ENCODE assay signal across 8 cellular contexts in the genomic region with DNA sequence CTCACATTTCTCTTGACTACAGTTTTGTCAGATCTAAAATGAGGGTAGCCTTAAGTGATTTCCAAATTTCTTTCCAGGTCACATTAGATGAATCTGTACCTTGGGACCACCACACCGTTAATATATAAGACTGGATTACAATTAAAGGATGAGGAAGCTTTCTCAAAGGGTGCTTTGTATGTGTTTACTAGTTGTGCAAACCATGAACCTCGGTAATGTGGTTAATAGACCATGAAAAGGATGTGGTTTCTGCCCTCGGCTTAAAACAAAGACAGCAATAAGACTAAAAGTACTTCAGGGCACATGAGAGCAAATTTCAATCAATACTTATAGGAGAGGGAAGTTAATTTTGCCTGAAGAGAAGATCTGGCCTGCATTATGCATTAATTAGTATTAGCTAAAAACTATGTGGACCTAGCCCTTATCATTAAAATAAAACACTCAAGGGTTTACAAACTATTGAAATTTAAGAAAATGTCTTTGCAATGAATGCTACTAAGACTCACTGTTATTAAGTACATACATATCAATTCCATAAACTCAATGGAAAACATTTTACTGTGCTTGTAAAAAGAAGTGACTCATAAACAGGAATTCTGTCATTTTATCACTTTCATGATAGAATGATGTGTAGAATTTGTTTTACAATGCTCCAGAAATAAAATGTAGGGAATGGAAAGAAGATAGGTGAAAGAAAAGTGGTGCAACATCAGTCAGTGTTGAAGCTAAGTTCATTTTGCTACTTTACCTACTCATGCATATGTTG. TPM values are rescaled to one million over a fixed set of nuclear protein-coding genes. Genes with fewer than 3 reads are reported as not detected.
DNase-seq lines count a peak whose midpoint lies in the region; TF ChIP-seq lines count a peak whose summit lies in the region.

No MANE protein-coding gene starts in this region.

- no TSS peak for BruUV-seq in mammary epithelial cell (replicated peaks; lab: Mats Ljungman, UMichigan)

- peak overlapping the region; percentile 77 for H3K4me2 ChIP-seq in mammary epithelial cell (ENCODE audit: insufficient read depth, low read depth, low read length)

- in situ Hi-C loops in mammary epithelial cell (cut with MboI; ENCODE audit: low sequenced_read_pairs in 2 of 2) = loop anchor here in 1 of 2 donors (25.0 kb wide), 1 partner anchor 108 kb away; no protein-coding TSS in a partner anchor

- no peaks in the 10 kb centered on the region for H4K20me1 ChIP-seq in mammary epithelial cell (ENCODE audit: insufficient read depth, low read length)

- H3K4me3 ChIP-seq in HEK293 (ENCODE audit: low read depth, low read length) = no peak overlapping the region
- H3K4me3 ChIP-seq in mammary epithelial cell (replicated peaks in 1 of 3; ENCODE audit: insufficient read depth in 1 of 3, low read depth in 2 of 3, low read length in 3 of 3) = no peak overlapping the region

- DNase-seq in SKM-1 treated with dmso at 0.1 percent for 144 hours (lab: John Stamatoyannopoulos, UW; ENCODE audit: unreplicated experiment) (peak; percentile 51), SKM-1 (lab: John Stamatoyannopoulos, UW; ENCODE audit: unreplicated experiment) (no peak), NCI-H1048 (lab: John Stamatoyannopoulos, UW) (peak; percentile 23), mammary epithelial cell (peak; percentile 32), renal cortical epithelial cell (ENCODE audit: low read depth) (peak; percentile 88), OCI-M2 (lab: John Stamatoyannopoulos, UW; ENCODE audit: unreplicated experiment) (no peak)
- no peak for DNase-seq in activated CD4-positive, CD25-positive, alpha-beta regulatory T cell (lab: John Stamatoyannopoulos, UW)

- H3K27me3 ChIP-seq in mammary epithelial cell (ENCODE audit: insufficient read depth, low read length) = no peaks in the 10 kb centered on the region

- H3K4me1 ChIP-seq in HEK293 (ENCODE audit: control insufficient read depth, insufficient read depth, low read length) (peaks cover 11% of the 10 kb centered on the region; the same call in 1 of the 2 replicates), mammary epithelial cell (ENCODE audit: insufficient read depth, low read length) (peaks cover 17% of the 10 kb centered on the region)

- H3K36me3 ChIP-seq in HEK293 (ENCODE audit: control insufficient read depth in 2 of 2, insufficient read depth in 1 of 2, low read length in 2 of 2) (no peaks in the 10 kb centered on the region), mammary epithelial cell (ENCODE audit: insufficient read depth, low read length) (no peaks in the 10 kb centered on the region)

- H2AFZ ChIP-seq in mammary epithelial cell (ENCODE audit: low read depth, low read length) = no peak overlapping the region

- CTCF ChIA-PET in HEK293 (lab: Yijun Ruan, JAX) (interaction anchor here (0.8 to 2.4 kb wide), 3 partner anchors 23 to 702 kb away, joined by 3 to 11 read pairs (median 6); no protein-coding TSS in a partner anchor), mammary epithelial cell (lab: Charles Lee; ENCODE audit: low non-redundant PET) (no interaction called here)

- intact Hi-C loops in mammary epithelial cell (cut with micrococcal nuclease) = no loop called here

- peaks cover 18% of the 10 kb centered on the region for H3K79me2 ChIP-seq in mammary epithelial cell (ENCODE audit: insufficient read depth, low read length)

- H3K9me3 ChIP-seq in HEK293 (ENCODE audit: control insufficient read depth, insufficient read depth, low read depth, low read length) (no peaks in the 10 kb centered on the region), mammary epithelial cell (replicated peaks; ENCODE audit: insufficient read depth, low read length) (no peaks in the 10 kb centered on the region)

- dilution Hi-C loops in mammary epithelial cell (cut with HindIII; ENCODE audit: low sequenced_read_pairs) = no loop called here

- no peak for TF ChIP-seq CTCF in HEK293 (tag by site-specific recombination; IDR thresholded peaks at IDR 0.05)
- TF ChIP-seq CTCF in mammary epithelial cell (conservative IDR thresholded peaks at IDR 0.05 in 1 of 2, IDR thresholded peaks at IDR 0.05 in 1 of 2; ENCODE audit: extremely low read depth in 1 of 2, insufficient read depth in 1 of 2, low read depth in 1 of 2, low read length in 2 of 2) = no peak

- no peak overlapping the region for H3K9ac ChIP-seq in mammary epithelial cell (ENCODE audit: insufficient read depth, low read length)

- WGBS in mammary epithelial cell (ENCODE audit: low coverage, missing lambda C conversion rate) = 0% methylated on average over 3 of the region's 3 CpGs

- POLR2A ChIA-PET in HEK293 (lab: Yijun Ruan, JAX) = interaction anchor here (0.6 to 0.9 kb wide), 3 partner anchors 84 to 1117 kb away, joined by 3 to 5 read pairs (median 4); no protein-coding TSS in a partner anchor

- H3K27ac ChIP-seq in HEK293 (ENCODE audit: extremely low read depth, low read depth, low read length) (no peak overlapping the region), mammary epithelial cell (ENCODE audit: insufficient read depth, low read depth, low read length) (no peak overlapping the region)

TF ChIP-seq in HEK293, 187 proteins besides CTCF, POLR2A, EP300 and RAD21:
- TF ChIP-seq FEZF1 (tag by site-specific recombination; IDR thresholded peaks at IDR 0.05) (0 out of 2 replicates have a peak, but pooled peaks have one; percentile 6), ZNF10 (tag by site-specific recombination; IDR thresholded peaks at IDR 0.05) (no peak)
- TF ChIP-seq, protein P1, sequence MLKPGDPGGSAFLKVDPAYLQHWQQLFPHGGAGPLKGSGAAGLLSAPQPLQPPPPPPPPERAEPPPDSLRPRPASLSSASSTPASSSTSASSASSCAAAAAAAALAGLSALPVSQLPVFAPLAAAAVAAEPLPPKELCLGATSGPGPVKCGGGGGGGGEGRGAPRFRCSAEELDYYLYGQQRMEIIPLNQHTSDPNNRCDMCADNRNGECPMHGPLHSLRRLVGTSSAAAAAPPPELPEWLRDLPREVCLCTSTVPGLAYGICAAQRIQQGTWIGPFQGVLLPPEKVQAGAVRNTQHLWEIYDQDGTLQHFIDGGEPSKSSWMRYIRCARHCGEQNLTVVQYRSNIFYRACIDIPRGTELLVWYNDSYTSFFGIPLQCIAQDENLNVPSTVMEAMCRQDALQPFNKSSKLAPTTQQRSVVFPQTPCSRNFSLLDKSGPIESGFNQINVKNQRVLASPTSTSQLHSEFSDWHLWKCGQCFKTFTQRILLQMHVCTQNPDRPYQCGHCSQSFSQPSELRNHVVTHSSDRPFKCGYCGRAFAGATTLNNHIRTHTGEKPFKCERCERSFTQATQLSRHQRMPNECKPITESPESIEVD (tag by site-specific recombination; IDR thresholded peaks at IDR 0.05) = peak; percentile 72

RNA-seq across cellular contexts. Expression of a gene that starts 0.9 kb away (rescaled TPM):
- 10 to 100 TPM; 30.2 to 38.3 TPM for total RNA-seq in mammary epithelial cell
- 13.3 TPM for polyA plus RNA-seq in mammary epithelial cell
- polyA minus RNA-seq in mammary epithelial cell = 8.9 TPM
- total RNA-seq in renal cortical epithelial cell = 13.5 and 31.1 TPM in 2 replicates

Comparison
In these comparisons a context has a peak if more than half of its experiments do, and no peak if none do; other contexts are left out.
1. DNase-seq: peak in SKM-1 treated with dmso at 0.1 percent for 144 hours (single experiment), NCI-H1048 (single experiment), mammary epithelial cell (single experiment) and renal cortical epithelial cell (single experiment); none in SKM-1 (single experiment), activated CD4-positive, CD25-positive, alpha-beta regulatory T cell (0 of 4) and OCI-M2 (single experiment).